ENCODE assay signal across 17 cellular contexts in the genomic region with DNA sequence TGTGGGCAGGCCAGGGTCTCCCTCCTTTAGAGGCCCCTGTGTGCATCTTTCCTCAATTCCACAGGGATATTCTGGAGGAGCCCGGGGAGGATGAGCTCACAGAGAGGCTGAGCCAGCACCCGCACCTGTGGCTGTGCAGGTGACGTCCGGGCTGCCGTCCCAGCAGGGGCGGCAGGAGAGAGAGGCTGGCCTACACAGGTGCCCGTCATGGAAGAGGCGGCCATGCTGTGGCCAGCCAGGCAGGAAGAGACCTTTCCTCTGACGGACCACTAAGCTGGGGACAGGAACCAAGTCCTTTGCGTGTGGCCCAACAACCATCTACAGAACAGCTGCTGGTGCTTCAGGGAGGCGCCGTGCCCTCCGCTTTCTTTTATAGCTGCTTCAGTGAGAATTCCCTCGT. TPM values are rescaled to one million over a fixed set of nuclear protein-coding genes. Genes with fewer than 3 reads are reported as not detected.
DNase-seq lines count a peak whose midpoint lies in the region; ATAC-seq and TF ChIP-seq lines count a peak whose summit lies in the region.
"Had no signal": no experiment of that assay in that cellular context is flagged by ENCODE, and none has a peak within 500 bp of the region (broad histone marks: within the 10 kb centered on the region; RNA-seq: fewer than 3 reads in every experiment).

No MANE protein-coding gene starts in this region.

- intact Hi-C loops in heart left ventricle (cut with DNase I): loop anchor here in 9 of 10 donors (2.0 to 10.0 kb wide), 9 partner anchors 39 to 186 kb away; a partner anchor contains a TSS
- intact Hi-C loops in esophagus muscularis mucosa (cut with DNase I): loop anchor here (2.0 kb wide), 2 partner anchors 77 to 183 kb away; no protein-coding TSS in a partner anchor
- intact Hi-C loops in uterus (cut with DNase I; ENCODE audit: low total_unique reads): loop anchor here (5.0 kb wide), 1 partner anchor 186 kb away; a partner anchor contains a TSS
- intact Hi-C loops in left colon (cut with DNase I, micrococcal nuclease): loop anchor here in 1 of 2 donors (10.0 kb wide), 1 partner anchor 173 kb away; no protein-coding TSS in a partner anchor

- TF ChIP-seq CTCF in heart left ventricle (IDR thresholded peaks at IDR 0.05) (no peak), right atrium auricular region (IDR thresholded peaks at IDR 0.05) (no peak), esophagus muscularis mucosa (IDR thresholded peaks at IDR 0.05) (no peak), neutrophil (IDR thresholded peaks at IDR 0.05) (no peak), uterus (IDR thresholded peaks at IDR 0.05) (no peak)

- H3K4me3 ChIP-seq in heart left ventricle: no peak overlapping the region
- H3K4me3 ChIP-seq in right atrium auricular region: no peak overlapping the region
- H3K4me3 ChIP-seq in esophagus muscularis mucosa: no peak overlapping the region
- H3K4me3 ChIP-seq in neutrophil (ENCODE audit: low read depth in 1 of 2, low read length in 1 of 2): no peak overlapping the region
- no peak overlapping the region for H3K4me3 ChIP-seq in uterus

- H3K9me3 ChIP-seq in heart left ventricle: peaks cover 0 to 6% (median 0%) of the 10 kb centered on the region in 12 donors
- no peaks in the 10 kb centered on the region for H3K9me3 ChIP-seq in right atrium auricular region
- no peaks in the 10 kb centered on the region for H3K9me3 ChIP-seq in esophagus muscularis mucosa
- H3K9me3 ChIP-seq in neutrophil: no peaks in the 10 kb centered on the region
- no peaks in the 10 kb centered on the region for H3K9me3 ChIP-seq in uterus

- 81 to 91% (median 87%) methylated on average over 7 to 14 of the region's 14 CpGs for WGBS in heart left ventricle, 4 donors
- WGBS in esophagus muscularis mucosa: 87% methylated on average over 7 of the region's 14 CpGs

- peak overlapping the region in 10 of 12 donors; percentile 12 to 88 (median 38) for H3K27ac ChIP-seq in heart left ventricle
- peak overlapping the region in 1 of 2 donors; percentile 16 for H3K27ac ChIP-seq in right atrium auricular region
- peak overlapping the region; percentile 87 to 92 (median 88) for H3K27ac ChIP-seq in esophagus muscularis mucosa (replicated peaks in 1 of 4)
- H3K27ac ChIP-seq in neutrophil: peak overlapping the region; percentile 3
- H3K27ac ChIP-seq in uterus: peak overlapping the region; percentile 80

- peaks cover 0 to 36% (median 9%) of the 10 kb centered on the region in 12 donors for H3K4me1 ChIP-seq in heart left ventricle
- peaks cover 0 to 14% of the 10 kb centered on the region in 2 donors for H3K4me1 ChIP-seq in right atrium auricular region
- H3K4me1 ChIP-seq in esophagus muscularis mucosa: peaks cover 27 to 54% (median 48%) of the 10 kb centered on the region in 4 donors
- peaks cover 0 to 3% of the 10 kb centered on the region in 2 experiments for H3K4me1 ChIP-seq in neutrophil (ENCODE audit: control insufficient read depth in 1 of 2, insufficient read depth in 1 of 2, low read depth in 1 of 2, low read length in 1 of 2)
- peaks cover 0 to 7% of the 10 kb centered on the region in 2 donors for H3K4me1 ChIP-seq in uterus

- H3K27me3 ChIP-seq in heart left ventricle: no peaks in the 10 kb centered on the region
- no peaks in the 10 kb centered on the region for H3K27me3 ChIP-seq in right atrium auricular region
- no peaks in the 10 kb centered on the region for H3K27me3 ChIP-seq in esophagus muscularis mucosa
- H3K27me3 ChIP-seq in neutrophil: no peaks in the 10 kb centered on the region
- H3K27me3 ChIP-seq in uterus: no peaks in the 10 kb centered on the region

- DNase-seq in heart left ventricle (peak in 1 of 5 donors; percentile 52), right atrium auricular region (ENCODE audit: low spot score) (no peak), esophagus muscularis mucosa (ENCODE audit: extremely low spot score) (no peak), uterus (no peak), NCI-H82 treated with DMSO at 0.1 percent for 48 hours (lab: John Stamatoyannopoulos, UW; ENCODE audit: unreplicated experiment) (no peak), left colon (no peak)
- DNase-seq: 8988T; CD8-positive, alpha-beta memory T cell; Kasumi-1; NCI-H1417; NCI-H1694 treated with DMSO at 0.1 percent for 48 hours; NCI-H2081 treated with DMSO at 0.1 percent for 48 hours; NCI-H446; NCI-H526; Right ventricle myocardium superior had no signal

- no peak for ATAC-seq in heart left ventricle
- ATAC-seq in HG02981 (IDR thresholded peaks at IDR 0.05; ENCODE audit: unreplicated experiment): no peak
- no peak for ATAC-seq in left colon

- TF ChIP-seq EP300 in esophagus muscularis mucosa (IDR thresholded peaks at IDR 0.05): no peak

- no peak for TF ChIP-seq POLR2A in heart left ventricle (IDR thresholded peaks at IDR 0.05)
- TF ChIP-seq POLR2A in esophagus muscularis mucosa (IDR thresholded peaks at IDR 0.05; ENCODE audit: low read depth): no peak
- no peak for TF ChIP-seq POLR2A in uterus (IDR thresholded peaks at IDR 0.05)

- H3K36me3 ChIP-seq in heart left ventricle (peaks cover 0 to 74% (median 30%) of the 10 kb centered on the region in 9 donors), right atrium auricular region (peaks cover 23% of the 10 kb centered on the region), esophagus muscularis mucosa (peaks cover 21 to 85% (median 63%) of the 10 kb centered on the region in 4 donors), neutrophil (peaks cover 95% of the 10 kb centered on the region), uterus (no peaks in the 10 kb centered on the region)

RNA-seq across cellular contexts. Expression of a gene that starts 39.1 kb away (rescaled TPM):
- total RNA-seq in heart left ventricle: 10 to 100 TPM in 3 of 9 donors, 1 to 10 TPM in 6; 4.1 to 17.6 (median 7.5) TPM
- 10 to 100 TPM in 1 of 2 donors, 1 to 10 TPM in 1; 4.8 to 11.1 TPM for polyA plus RNA-seq in heart left ventricle
- total RNA-seq in right atrium auricular region: 1 to 10 TPM; 4.2 to 5.3 TPM
- total RNA-seq in esophagus muscularis mucosa: 10 to 100 TPM; 18.7 to 34.5 (median 24.7) TPM
- 10 to 100 TPM in 3 of 4 donors, 1 to 10 TPM in 1; 5.6 to 54.6 (median 17.7) TPM for total RNA-seq in uterus
- total RNA-seq in left colon: 10 to 100 TPM; 17.1 to 17.6 TPM
